In genomic region chr6:38673397-38674165, GRCh38 we compare ENCODE assay signal across 9 cellular contexts. TPM values are rescaled to one million over a fixed set of nuclear protein-coding genes. Genes with fewer than 3 reads are reported as not detected.
DNase-seq lines count a peak whose midpoint lies in the region; ATAC-seq and TF ChIP-seq lines count a peak whose summit lies in the region.
"Had no signal": no experiment of that assay in that cellular context is flagged by ENCODE, and none has a peak within 500 bp of the region (broad histone marks: within the 10 kb centered on the region; RNA-seq: fewer than 3 reads in every experiment).

No MANE protein-coding gene starts in this region.

- H3K9me3 ChIP-seq in T-helper 17 cell (ENCODE audit: control insufficient read depth, low read length, poor library complexity, severe bottlenecking), result no peaks in the 10 kb centered on the region

- DNase-seq in Kasumi-1 (lab: John Stamatoyannopoulos, UW), result peak; percentile 48 to 56
- no peak for DNase-seq in T-helper 17 cell
- DNase-seq in natural killer cell, result no peak
- no peak for DNase-seq in NCI-H1417 treated with DMSO at 0.1 percent for 48 hours (lab: John Stamatoyannopoulos, UW)
- DNase-seq in H4 (ENCODE audit: low spot score), result no peak
- DNase-seq: mammary epithelial cell, NCI-H2029, trophoblast cell had no signal

- H3K4me3 Mint-ChIP-seq in T-helper 17 cell (no peak overlapping the region), natural killer cell (no peak overlapping the region)

- H3K27me3 Mint-ChIP-seq in T-helper 17 cell, result no peaks in the 10 kb centered on the region
- no peaks in the 10 kb centered on the region for H3K27me3 Mint-ChIP-seq in natural killer cell (ENCODE audit: low read depth in 2 of 2)

- peak; percentile 50 for ATAC-seq in T-helper 17 cell
- peak; percentile 46 to 53 (median 48) for ATAC-seq in natural killer cell
- ATAC-seq in GM19455 (IDR thresholded peaks at IDR 0.05; ENCODE audit: unreplicated experiment), result no peak

- peaks cover 16% of the 10 kb centered on the region for H3K4me1 Mint-ChIP-seq in T-helper 17 cell
- peaks cover 6 to 16% of the 10 kb centered on the region in 2 donors for H3K4me1 Mint-ChIP-seq in natural killer cell

- H3K27ac Mint-ChIP-seq in T-helper 17 cell, result no peak overlapping the region
- peak overlapping the region in 1 of 2 donors; percentile 17 for H3K27ac Mint-ChIP-seq in natural killer cell

- intact Hi-C loops in natural killer cell (cut with micrococcal nuclease), result no loop called here

- no peak for TF ChIP-seq CTCF in natural killer cell (IDR thresholded peaks at IDR 0.05)

- H3K9me3 Mint-ChIP-seq in natural killer cell, result no peaks in the 10 kb centered on the region

- H3K36me3 Mint-ChIP-seq in T-helper 17 cell (ENCODE audit: low read depth) (peaks cover 2% of the 10 kb centered on the region), natural killer cell (peaks cover 14% of the 10 kb centered on the region)

RNA-seq across cellular contexts. Expression of gene GLO1, which starts 29.4 kb away (rescaled TPM):
- total RNA-seq in T-helper 17 cell (10 to 100 TPM; 22.4 to 27.7 TPM), natural killer cell (10 to 100 TPM; 24.2 to 31.3 (median 27.6) TPM)
- 344 and 365 TPM in 2 replicates for total RNA-seq in H4 (2014; rRNA removed; shearing (Covaris generic))

RNA-seq across cellular contexts. Expression of gene BTBD9, which starts 33.9 kb away (rescaled TPM):
- total RNA-seq in T-helper 17 cell, result 10 to 100 TPM; 61.3 to 63.5 TPM
- 10 to 100 TPM; 51.6 to 70.3 (median 54.3) TPM for total RNA-seq in natural killer cell
- total RNA-seq in H4 (2014; rRNA removed; shearing (Covaris generic)), result 7.1 and 10.1 TPM in 2 replicates

RNA-seq across cellular contexts. Expression of gene DNAH8, which starts 41.5 kb away (rescaled TPM):
- total RNA-seq in T-helper 17 cell (under 1 TPM; 0.05 TPM), natural killer cell (under 1 TPM in 1 of 3 donors, not detected in 2; 0.10 TPM)
- total RNA-seq in H4 (2014; rRNA removed; shearing (Covaris generic)), result not detected in 2 replicates

Comparison
In these comparisons a context has a peak if more than half of its experiments do, and no peak if none do; other contexts are left out.
1. DNase-seq: peak in Kasumi-1 (2 of 2); none in T-helper 17 cell (0 of 3), natural killer cell (single experiment), NCI-H1417 treated with DMSO at 0.1 percent for 48 hours (single experiment) and H4 (single experiment).
2. RNA of gene GLO1, which starts 29.4 kb away (total RNA-seq): 344 to 365 TPM in H4; 22.4 to 27.7 TPM in T-helper 17 cell and 24.2 to 31.3 TPM in natural killer cell; every median in the first group is over 10 times any median in the second.